Comparison of ENCODE assay signal across 8 cellular contexts in genomic region chr2:24084386-24085375, GRCh38. TPM values are rescaled to one million over a fixed set of nuclear protein-coding genes. Genes with fewer than 3 reads are reported as not detected.
DNase-seq lines count a peak whose midpoint lies in the region; FAIRE-seq and TF ChIP-seq lines count a peak whose summit lies in the region.

Gene TP53I3 (minus strand): TSS chr2:24084834. CDS start chr2:24084326, 508 bp downstream.

- H3K36me3 Mint-ChIP-seq in activated naive CD4-positive, alpha-beta T cell treated with anti-CD3 and anti-CD28 coated beads, Interleukin-2, amount 10 ng/mL, durations not matched to agents 7 days and 5 days, result peaks cover 4% of the 10 kb centered on the region

- peak; percentile 45 for FAIRE-seq in H54 (lab: Jason Lieb, UNC)

- H3K4me3 Mint-ChIP-seq in activated naive CD4-positive, alpha-beta T cell treated with anti-CD3 and anti-CD28 coated beads, Interleukin-2, amount 10 ng/mL, durations not matched to agents 7 days and 5 days, result peak within 1 kb of the TSS; percentile 90

- DNase-seq in GDM1 (lab: John Stamatoyannopoulos, UW), result peak; percentile 83
- peak; percentile 89 for DNase-seq in H54 (ENCODE audit: insufficient read length, low spot score)
- no peak for DNase-seq in LNCaP clone FGC (ENCODE audit: low read depth)
- peak; percentile 96 to 97 for DNase-seq in SJCRH30
- DNase-seq in activated naive CD4-positive, alpha-beta T cell treated with anti-CD3 and anti-CD28 coated beads, Interleukin-2, amount 10 ng/mL, durations not matched to agents 7 days and 5 days, result peak; percentile 84
- peak; percentile 87 for DNase-seq in germinal center (ENCODE audit: low spot score)
- peak in 54 of 56 donors; percentile 22 to 85 (median 69) for DNase-seq in nucleus accumbens (lab: John Stamatoyannopoulos, UW)
- peak; percentile 80 for DNase-seq in superior temporal gyrus (ENCODE audit: extremely low spot score)

- TF ChIP-seq POLR2A in H54 (IDR thresholded peaks at IDR 0.05; ENCODE audit: low read depth, low read length), result peak; percentile 73

- H3K4me3 ChIP-seq in LNCaP clone FGC (ENCODE audit: low read depth, low read length) (peak within 1 kb of the TSS; percentile 57), SJCRH30 (peak within 1 kb of the TSS; percentile 73)

- H3K9me3 Mint-ChIP-seq in activated naive CD4-positive, alpha-beta T cell treated with anti-CD3 and anti-CD28 coated beads, Interleukin-2, amount 10 ng/mL, durations not matched to agents 7 days and 5 days, result no peaks in the 10 kb centered on the region

- H3K9me3 ChIP-seq in SJCRH30 (replicated peaks), result no peaks in the 10 kb centered on the region

- peak within 1 kb of the TSS; percentile 93 for H3K27ac Mint-ChIP-seq in activated naive CD4-positive, alpha-beta T cell treated with anti-CD3 and anti-CD28 coated beads, Interleukin-2, amount 10 ng/mL, durations not matched to agents 7 days and 5 days

- TF ChIP-seq CTCF in LNCaP clone FGC (IDR thresholded peaks at IDR 0.05; ENCODE audit: control insufficient read depth, extremely low read depth, insufficient read depth), result peak; percentile 98

- CTCF ChIA-PET in activated naive CD4-positive, alpha-beta T cell treated with anti-CD3 and anti-CD28 coated beads, Interleukin-2, amount 10 ng/mL, durations not matched to agents 7 days and 5 days (lab: Charles Lee), result interaction anchor here (0.7 to 3.4 kb wide), 26 partner anchors 8 to 297 kb away, joined by 3 to 43 read pairs (median 4); partner anchors contain the start of genes ATAD2B, PFN4, SF3B6 and UBXN2A

- H3K27me3 ChIP-seq in SJCRH30, result no peaks in the 10 kb centered on the region

- peak within 1 kb of the TSS; percentile 96 for H3K27ac ChIP-seq in SJCRH30

- peaks cover 7% of the 10 kb centered on the region for H3K36me3 ChIP-seq in SJCRH30

- H3K27me3 Mint-ChIP-seq in activated naive CD4-positive, alpha-beta T cell treated with anti-CD3 and anti-CD28 coated beads, Interleukin-2, amount 10 ng/mL, durations not matched to agents 7 days and 5 days, result no peaks in the 10 kb centered on the region

- H3K4me1 ChIP-seq in SJCRH30, result peaks cover 35% of the 10 kb centered on the region

- H3K4me1 Mint-ChIP-seq in activated naive CD4-positive, alpha-beta T cell treated with anti-CD3 and anti-CD28 coated beads, Interleukin-2, amount 10 ng/mL, durations not matched to agents 7 days and 5 days, result peaks cover 16% of the 10 kb centered on the region

RNA-seq across cellular contexts. Expression of gene TP53I3, which starts in this region (rescaled TPM):
- total RNA-seq in SJCRH30 (2014; rRNA removed; shearing (Covaris generic)), result 38.6 and 42.1 TPM in 2 replicates
